ENCODE assay signal across 1 cellular context in genomic region chr17:19005442-19005773, GRCh38.
TF ChIP-seq lines count a peak whose summit lies in the region.

No MANE protein-coding gene starts in this region.

TF ChIP-seq in GM12878, 131 proteins besides CTCF, POLR2A, EP300 and RAD21:
- TF ChIP-seq ELK1 (IDR thresholded peaks at IDR 0.05; ENCODE audit: low read depth, low read length), result no peak
- TF ChIP-seq SIX5 (IDR thresholded peaks at IDR 0.05; ENCODE audit: low read depth, low read length, severe bottlenecking), result no peak
